Comparison of ENCODE assay signal across 8 cellular contexts in genomic region chr4:113899260-113900177, GRCh38.
DNase-seq lines count a peak whose midpoint lies in the region; ATAC-seq and TF ChIP-seq lines count a peak whose summit lies in the region.

No MANE protein-coding gene starts in this region.

- no peak overlapping the region for H3K4me3 ChIP-seq in gastrocnemius medialis

- no peaks in the 10 kb centered on the region for H3K36me3 ChIP-seq in gastrocnemius medialis

- H3K9me3 ChIP-seq in gastrocnemius medialis, result no peaks in the 10 kb centered on the region

- no peaks in the 10 kb centered on the region for H3K27me3 Mint-ChIP-seq in activated CD4-positive, alpha-beta T cell treated with anti-CD3 and anti-CD28 coated beads for 36 hours

- no peak overlapping the region for H3K4me3 Mint-ChIP-seq in activated CD4-positive, alpha-beta T cell treated with anti-CD3 and anti-CD28 coated beads for 36 hours

- no peaks in the 10 kb centered on the region for H3K27me3 ChIP-seq in gastrocnemius medialis

- peak overlapping the region; percentile 79 for H3K27ac Mint-ChIP-seq in activated CD4-positive, alpha-beta T cell treated with anti-CD3 and anti-CD28 coated beads for 36 hours

- ATAC-seq in activated CD4-positive, alpha-beta T cell treated with anti-CD3 and anti-CD28 coated beads for 36 hours, result peak; percentile 54
- ATAC-seq in HG02973 (IDR thresholded peaks at IDR 0.05; ENCODE audit: unreplicated experiment) (peak; percentile 94), gastrocnemius medialis (no peak)

- peaks cover 54% of the 10 kb centered on the region for H3K4me1 Mint-ChIP-seq in activated CD4-positive, alpha-beta T cell treated with anti-CD3 and anti-CD28 coated beads for 36 hours

- peaks cover 2% of the 10 kb centered on the region for H3K9me3 Mint-ChIP-seq in activated CD4-positive, alpha-beta T cell treated with anti-CD3 and anti-CD28 coated beads for 36 hours (ENCODE audit: low read depth)

- peak; percentile 33 for DNase-seq in activated CD4-positive, alpha-beta T cell treated with anti-CD3 and anti-CD28 coated beads for 36 hours
- no peak for DNase-seq in activated CD4-positive, alpha-beta T cell treated with anti-CD3 and anti-CD28 coated beads, Interleukin-2, amount 50 U/mL, for 48 hours
- DNase-seq in T-helper 1 cell, result peak in 3 of 5 donors; percentile 9 to 34 (median 9)
- peak; percentile 24 to 35 for DNase-seq in stimulated activated CD8-positive, alpha-beta memory T cell treated with anti-CD3 and anti-CD28 coated beads, Interleukin-7, amount 100 ng/mL, for 4 hours (ENCODE audit: low read depth in 2 of 2)
- no peak for DNase-seq in 8988T
- no peak for DNase-seq in middle frontal gyrus (ENCODE audit: extremely low spot score, low spot score)
- DNase-seq in gastrocnemius medialis, result no peak

- H3K36me3 Mint-ChIP-seq in activated CD4-positive, alpha-beta T cell treated with anti-CD3 and anti-CD28 coated beads for 36 hours (ENCODE audit: low read depth), result no peaks in the 10 kb centered on the region

- no peak overlapping the region for H3K27ac ChIP-seq in gastrocnemius medialis

- intact Hi-C loops in activated CD4-positive, alpha-beta T cell treated with anti-CD3 and anti-CD28 coated beads for 36 hours (cut with DNase I, micrococcal nuclease), result loop anchor here (5.0 to 10.0 kb wide), 5 partner anchors 115 to 507 kb away; partner anchors contain the start of gene CAMK2D (in 2 of the 2)
- intact Hi-C loops in gastrocnemius medialis (cut with DNase I; ENCODE audit: low total_unique reads), result no loop called here

- H3K4me1 ChIP-seq in gastrocnemius medialis, result no peaks in the 10 kb centered on the region

- CTCF ChIA-PET in activated CD4-positive, alpha-beta T cell treated with anti-CD3 and anti-CD28 coated beads for 36 hours (lab: Charles Lee), result interaction anchor here (1.7 kb wide), 1 partner anchor 352 kb away, joined by 4 read pairs; no protein-coding TSS in a partner anchor

- no peak for TF ChIP-seq CTCF in gastrocnemius medialis (IDR thresholded peaks at IDR 0.05 in 4 of 5, conservative IDR thresholded peaks at IDR 0.05 in 1 of 5)

- TF ChIP-seq POLR2A in gastrocnemius medialis (IDR thresholded peaks at IDR 0.05), result no peak

- POLR2A ChIA-PET in activated CD4-positive, alpha-beta T cell treated with anti-CD3 and anti-CD28 coated beads for 36 hours (lab: Charles Lee), result interaction anchor here (0.6 kb wide), 1 partner anchor 10 kb away, joined by 3 read pairs; no protein-coding TSS in a partner anchor

- in situ Hi-C loops in gastrocnemius medialis (cut with MboI; ENCODE audit: low sequenced_read_pairs in 4 of 4), result loop anchor here in 2 of 4 donors (25.0 kb wide), 1 partner anchor 512 kb away; no protein-coding TSS in a partner anchor

Comparison
In these comparisons a context has a peak if more than half of its experiments do, and no peak if none do; other contexts are left out.
1. DNase-seq: peak in activated CD4-positive, alpha-beta T cell treated with anti-CD3 and anti-CD28 coated beads for 36 hours (single experiment), T-helper 1 cell (3 of 5) and stimulated activated CD8-positive, alpha-beta memory T cell treated with anti-CD3 and anti-CD28 coated beads, Interleukin-7, amount 100 ng/mL, for 4 hours (2 of 2); none in activated CD4-positive, alpha-beta T cell treated with anti-CD3 and anti-CD28 coated beads, Interleukin-2, amount 50 U/mL, for 48 hours (0 of 2), 8988T (single experiment), middle frontal gyrus (single experiment) and gastrocnemius medialis (0 of 2).
2. ATAC-seq: peak in activated CD4-positive, alpha-beta T cell treated with anti-CD3 and anti-CD28 coated beads for 36 hours (single experiment) and HG02973 (single experiment); none in gastrocnemius medialis (0 of 2).